ENCODE assay signal across 8 cellular contexts in genomic region chr15:74291101-74292071, GRCh38. TPM values are rescaled to one million over a fixed set of nuclear protein-coding genes. Genes with fewer than 3 reads are reported as not detected.
DNase-seq lines count a peak whose midpoint lies in the region; ATAC-seq and TF ChIP-seq lines count a peak whose summit lies in the region.

No MANE protein-coding gene starts in this region.

- no peak for TF ChIP-seq CTCF in GM13976 (IDR thresholded peaks at IDR 0.05; ENCODE audit: borderline replicate concordance, control extremely low read depth, extremely low read depth, insufficient read depth, missing control alignments)

- peak overlapping the region; percentile 69 for H3K27ac Mint-ChIP-seq in activated CD4-positive, alpha-beta T cell treated with anti-CD3 and anti-CD28 coated beads for 36 hours

- peak; percentile 92 for ATAC-seq in activated CD4-positive, alpha-beta T cell treated with anti-CD3 and anti-CD28 coated beads for 36 hours
- peak; percentile 93 for ATAC-seq in left lobe of liver
- no peak for ATAC-seq in HG03520 (IDR thresholded peaks at IDR 0.05; ENCODE audit: unreplicated experiment)
- ATAC-seq in HG02852 (IDR thresholded peaks at IDR 0.05; ENCODE audit: unreplicated experiment) = no peak

- peaks cover 24% of the 10 kb centered on the region for H3K27me3 Mint-ChIP-seq in activated CD4-positive, alpha-beta T cell treated with anti-CD3 and anti-CD28 coated beads for 36 hours

- POLR2A ChIA-PET in activated CD4-positive, alpha-beta T cell treated with anti-CD3 and anti-CD28 coated beads for 36 hours (lab: Charles Lee) = no interaction called here

- H3K9me3 Mint-ChIP-seq in activated CD4-positive, alpha-beta T cell treated with anti-CD3 and anti-CD28 coated beads for 36 hours (ENCODE audit: low read depth) = no peaks in the 10 kb centered on the region

- in situ Hi-C loops in GM13976 (cut with MboI; ENCODE audit: low sequenced_read_pairs, unreplicated experiment) = no loop called here

- H3K4me1 Mint-ChIP-seq in activated CD4-positive, alpha-beta T cell treated with anti-CD3 and anti-CD28 coated beads for 36 hours = peaks cover 13% of the 10 kb centered on the region

- CTCF ChIA-PET in activated CD4-positive, alpha-beta T cell treated with anti-CD3 and anti-CD28 coated beads for 36 hours (lab: Charles Lee) = interaction anchor here (0.6 to 1.7 kb wide), 2 partner anchors 12 to 19 kb away, joined by 3 read pairs; no protein-coding TSS in a partner anchor

- H3K36me3 Mint-ChIP-seq in activated CD4-positive, alpha-beta T cell treated with anti-CD3 and anti-CD28 coated beads for 36 hours (ENCODE audit: low read depth) = no peaks in the 10 kb centered on the region

- intact Hi-C loops in activated CD4-positive, alpha-beta T cell treated with anti-CD3 and anti-CD28 coated beads for 36 hours (cut with DNase I, micrococcal nuclease) = loop anchor here in 1 of 2 experiments (1.0 to 10.0 kb wide), 2 partner anchors 26 to 437 kb away; no protein-coding TSS in a partner anchor

- DNase-seq in GM13976 (ENCODE audit: low spot score) = peak; percentile 88
- peak; percentile 74 for DNase-seq in NCI-H2107 (lab: John Stamatoyannopoulos, UW)
- peak; percentile 91 for DNase-seq in activated CD4-positive, alpha-beta T cell treated with anti-CD3 and anti-CD28 coated beads for 36 hours
- DNase-seq in cerebellum (ENCODE audit: low spot score) = peak; percentile 13
- DNase-seq in left lobe of liver (ENCODE audit: low spot score) = peak; percentile 62
- peak; percentile 5 to 52 (median 13) for DNase-seq in stimulated activated CD4-positive, alpha-beta T cell treated with anti-CD3 and anti-CD28 coated beads, TNF-alpha, amount 100 ng/mL, for 1 hour (ENCODE audit: low read depth in 3 of 3, low spot score in 1 of 3)

- H3K4me3 Mint-ChIP-seq in activated CD4-positive, alpha-beta T cell treated with anti-CD3 and anti-CD28 coated beads for 36 hours = peak overlapping the region; percentile 26

RNA-seq across cellular contexts. Expression of gene CCDC33, which starts 55.3 kb away (rescaled TPM):
- not detected for total RNA-seq in activated CD4-positive, alpha-beta T cell treated with anti-CD3 and anti-CD28 coated beads for 36 hours
- total RNA-seq in cerebellum = 0.27 TPM
- total RNA-seq in left lobe of liver = not detected

Comparison
In these comparisons a context has a peak if more than half of its experiments do, and no peak if none do; other contexts are left out.
1. DNase-seq: peak in every context shown above with its lines; median percentile 91 in activated CD4-positive, alpha-beta T cell treated with anti-CD3 and anti-CD28 coated beads for 36 hours; 88 in GM13976; 74 in NCI-H2107; 62 in left lobe of liver; 13 in cerebellum; 13 in stimulated activated CD4-positive, alpha-beta T cell treated with anti-CD3 and anti-CD28 coated beads, TNF-alpha, amount 100 ng/mL, for 1 hour.
2. ATAC-seq: peak in activated CD4-positive, alpha-beta T cell treated with anti-CD3 and anti-CD28 coated beads for 36 hours (single experiment) and left lobe of liver (single experiment); none in HG03520 (single experiment) and HG02852 (single experiment).